Comparison of ENCODE assay signal across 7 cellular contexts in genomic region chr15:39420123-39420852, GRCh38.
DNase-seq lines count a peak whose midpoint lies in the region; ATAC-seq and TF ChIP-seq lines count a peak whose summit lies in the region.
"Not testable (repeated sequence)": the region's sequence is repeated elsewhere in the genome, so short reads cannot be mapped to it uniquely, and the experiment has no call there.

No MANE protein-coding gene starts in this region.

- not testable (repeated sequence) for H3K36me3 Mint-ChIP-seq in GM23338 (ENCODE audit: low read depth); naive thymus-derived CD8-positive, alpha-beta T cell
- H3K36me3 Mint-ChIP-seq in endodermal cell (ENCODE audit: low read depth), result peaks cover 16% of the 10 kb centered on the region

- POLR2A ChIA-PET in naive thymus-derived CD8-positive, alpha-beta T cell (lab: Charles Lee), result not testable (repeated sequence)

- H3F3A ChIP-seq in GM23338 (replicated peaks; ENCODE audit: low read depth), result not testable (repeated sequence)

- peak overlapping the region; percentile 30; the same call in 1 of the 2 replicates for H3K4me3 ChIP-seq in GM23338
- not testable (repeated sequence) for H3K4me3 ChIP-seq in endodermal cell (ENCODE audit: low read length); hepatocyte

- not testable (repeated sequence) for H3K9ac ChIP-seq in endodermal cell (ENCODE audit: extremely low read depth, low read length, poor library complexity, severe bottlenecking)

- H3K4me3 Mint-ChIP-seq in GM23338, result not testable (repeated sequence)
- peak overlapping the region; percentile 55 for H3K4me3 Mint-ChIP-seq in endodermal cell
- peak overlapping the region in 6 of 10 donors; percentile 4 to 54 (median 21) for H3K4me3 Mint-ChIP-seq in naive thymus-derived CD8-positive, alpha-beta T cell

- H3K79me2 ChIP-seq in GM23338 (replicated peaks; ENCODE audit: insufficient read depth); hepatocyte: not testable (repeated sequence)

- 0 out of 4 replicates have a peak, but pooled peaks of 1 of the 2 experiments have one; percentile 7 for TF ChIP-seq CTCF in GM23338 (conservative IDR thresholded peaks at IDR 0.05; ENCODE audit: low read depth in 2 of 2)
- not testable (repeated sequence) for TF ChIP-seq CTCF in endodermal cell (conservative IDR thresholded peaks at IDR 0.05); hepatocyte (IDR thresholded peaks at IDR 0.05; ENCODE audit: poor library complexity)

- WGBS in endodermal cell (ENCODE audit: insufficient coverage in 1 of 2, insufficient read length in 1 of 2), 2 experiments, result 86 to 94% methylated on average over 6 to 12 of the region's 19 CpGs
- 94% methylated on average over 15 of the region's 19 CpGs for WGBS in hepatocyte (ENCODE audit: low lambda C conversion rate, missing lambda C conversion rate)

- not testable (repeated sequence) for H3K4me1 Mint-ChIP-seq in GM23338; endodermal cell; naive thymus-derived CD8-positive, alpha-beta T cell

- ATAC-seq in GM23338; naive thymus-derived CD8-positive, alpha-beta T cell: not testable (repeated sequence)

- H3K36me3 ChIP-seq in GM23338 (ENCODE audit: insufficient read depth); endodermal cell (ENCODE audit: control insufficient read depth, insufficient read depth, low read length); hepatocyte (replicated peaks; ENCODE audit: insufficient read depth, low read depth): not testable (repeated sequence)

- H3K27me3 ChIP-seq in GM23338 (ENCODE audit: insufficient read depth); endodermal cell (ENCODE audit: control insufficient read depth, insufficient read depth, low read length, poor library complexity, severe bottlenecking); hepatocyte: not testable (repeated sequence)

- peak overlapping the region; percentile 81; the same call in 1 of the 2 replicates for H2AFZ ChIP-seq in GM23338
- not testable (repeated sequence) for H2AFZ ChIP-seq in hepatocyte

- peak overlapping the region; percentile 59; the same call in 1 of the 2 replicates for H3K4me2 ChIP-seq in GM23338
- not testable (repeated sequence) for H3K4me2 ChIP-seq in hepatocyte

- H3K27ac ChIP-seq in GM23338 (ENCODE audit: low read depth); endodermal cell (ENCODE audit: low read depth, low read length): not testable (repeated sequence)
- peak overlapping the region; percentile 57 for H3K27ac ChIP-seq in hepatocyte

- DNase-seq in GM23338 (ENCODE audit: low spot score) (peak; percentile 12), NCI-H146 (lab: John Stamatoyannopoulos, UW) (peak; percentile 38), NCI-H510A treated with DMSO at 0.1 percent for 48 hours (lab: John Stamatoyannopoulos, UW) (peak; percentile 14), SHP77 (lab: John Stamatoyannopoulos, UW) (peak; percentile 40 to 46)
- not testable (repeated sequence) for DNase-seq in endodermal cell; hepatocyte (ENCODE audit: low spot score); naive thymus-derived CD8-positive, alpha-beta T cell

- peaks cover 10% of the 10 kb centered on the region for H3K9me3 ChIP-seq in endodermal cell (ENCODE audit: control insufficient read depth, low read length)
- H3K9me3 ChIP-seq in hepatocyte (ENCODE audit: low read depth), result not testable (repeated sequence)

- H3K27me3 Mint-ChIP-seq in GM23338 (ENCODE audit: insufficient read depth, low read depth, poor library complexity); endodermal cell (ENCODE audit: insufficient read depth): not testable (repeated sequence)
- H3K27me3 Mint-ChIP-seq in naive thymus-derived CD8-positive, alpha-beta T cell, result peaks cover 6 to 12% (median 7%) of the 10 kb centered on the region in 5 donors

- not testable (repeated sequence) for H3K4me1 ChIP-seq in GM23338 (ENCODE audit: insufficient read depth); endodermal cell (ENCODE audit: control insufficient read depth, insufficient read depth, low read length); hepatocyte (ENCODE audit: insufficient read depth)

- H4K20me1 ChIP-seq in GM23338 (replicated peaks; ENCODE audit: insufficient read depth); hepatocyte (ENCODE audit: insufficient read depth, poor library complexity, severe bottlenecking): not testable (repeated sequence)

- peaks cover 13% of the 10 kb centered on the region; the same call in 2 of the 3 replicates for H3K9me3 Mint-ChIP-seq in GM23338
- H3K9me3 Mint-ChIP-seq in endodermal cell, result peaks cover 29% of the 10 kb centered on the region
- H3K9me3 Mint-ChIP-seq in naive thymus-derived CD8-positive, alpha-beta T cell, result peaks cover 0 to 14% (median 0%) of the 10 kb centered on the region in 9 donors

- H3K9me2 ChIP-seq in GM23338 (ENCODE audit: insufficient read depth); hepatocyte (replicated peaks; ENCODE audit: insufficient read depth): not testable (repeated sequence)

- peak overlapping the region; percentile 57; the same call in 1 of the 2 replicates for H3K27ac Mint-ChIP-seq in GM23338
- peak overlapping the region; percentile 83 for H3K27ac Mint-ChIP-seq in endodermal cell
- peak overlapping the region in 3 of 10 donors; percentile 4 to 47 (median 11) for H3K27ac Mint-ChIP-seq in naive thymus-derived CD8-positive, alpha-beta T cell
